In the genomic region with DNA sequence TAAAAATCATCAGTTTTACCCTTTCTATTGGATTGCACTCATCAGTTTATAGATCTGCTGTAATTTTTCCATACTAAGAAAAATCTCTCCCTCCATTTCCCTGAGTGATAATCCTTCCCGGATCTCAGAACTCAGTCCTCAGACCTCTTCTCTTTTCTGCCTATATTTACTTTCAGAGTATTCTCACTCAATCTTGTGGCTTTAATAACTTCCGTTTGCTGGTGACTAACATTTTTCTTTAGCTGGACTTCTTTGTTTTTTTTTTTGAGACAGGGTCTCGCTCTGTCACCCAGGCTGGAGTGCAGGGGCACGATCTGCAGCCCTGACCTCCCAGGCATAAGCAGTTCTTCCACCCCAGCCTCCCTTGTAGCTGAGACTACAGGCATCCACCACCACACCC, we compare ENCODE assay signal across 27 cellular contexts. TPM values are rescaled to one million over a fixed set of nuclear protein-coding genes. Genes with fewer than 3 reads are reported as not detected.
DNase-seq lines count a peak whose midpoint lies in the region; ATAC-seq, FAIRE-seq and TF ChIP-seq lines count a peak whose summit lies in the region.
"Had no signal": no experiment of that assay in that cellular context is flagged by ENCODE, and none has a peak within 500 bp of the region (broad histone marks: within the 10 kb centered on the region; RNA-seq: fewer than 3 reads in every experiment).

No MANE protein-coding gene starts in this region.

- H3K9me3 ChIP-seq in DOHH2 (ENCODE audit: control insufficient read depth, insufficient read depth, low read length): no peaks in the 10 kb centered on the region
- H3K9me3 ChIP-seq in PC-3 (ENCODE audit: low read length): no peaks in the 10 kb centered on the region
- H3K9me3 ChIP-seq: gastrocnemius medialis, pancreas, right atrium auricular region, spleen had no signal

- H3K27ac ChIP-seq in DOHH2 (ENCODE audit: low read depth, low read length) (peak overlapping the region; percentile 92), PC-3 (ENCODE audit: low read length) (peak overlapping the region; percentile 98)
- H3K27ac ChIP-seq: gastrocnemius medialis, hepatocyte, HL-60, pancreas, right atrium auricular region, spleen had no signal

- POLR2A ChIA-PET in PC-3 (lab: Charles Lee; ENCODE audit: unreplicated experiment): interaction anchor here (0.7 kb wide), 1 partner anchor 11 kb away, joined by 7 read pairs; no protein-coding TSS in a partner anchor

- intact Hi-C loops in PC-3 (cut with micrococcal nuclease): loop anchor here (10.0 kb wide), 1 partner anchor 123 kb away; no protein-coding TSS in a partner anchor

- peak overlapping the region; percentile 67 for H3K4me3 ChIP-seq in DOHH2 (ENCODE audit: low read length)
- H3K4me3 ChIP-seq in PC-3 (ENCODE audit: low read length): peak overlapping the region; percentile 42
- H3K4me3 ChIP-seq: gastrocnemius medialis, hepatocyte, pancreas, right atrium auricular region, spleen had no signal

- TF ChIP-seq POLR2A in H54 (IDR thresholded peaks at IDR 0.05; ENCODE audit: low read depth, low read length): no peak

- H3K4me2 ChIP-seq in DOHH2 (ENCODE audit: low read length) (peak overlapping the region; percentile 93), PC-3 (ENCODE audit: low read length) (peak overlapping the region; percentile 76)
- H3K4me2 ChIP-seq: hepatocyte had no signal

- H3K36me3 ChIP-seq in DOHH2 (ENCODE audit: control insufficient read depth, low read length) (peaks cover 24% of the 10 kb centered on the region), PC-3 (ENCODE audit: low read depth, low read length) (no peaks in the 10 kb centered on the region)
- H3K36me3 ChIP-seq: gastrocnemius medialis, pancreas, right atrium auricular region had no signal

- CTCF ChIA-PET in PC-3 (lab: Charles Lee): no interaction called here

- TF ChIP-seq CTCF in DOHH2 (IDR thresholded peaks at IDR 0.05; ENCODE audit: low read depth, low read length, poor library complexity, severe bottlenecking): no peak
- no peak for TF ChIP-seq CTCF in PC-3 (conservative IDR thresholded peaks at IDR 0.05; ENCODE audit: low read depth, low read length)

- H4K20me1 ChIP-seq in DOHH2 (ENCODE audit: control insufficient read depth, insufficient read depth, low read depth, low read length) (peaks cover 17% of the 10 kb centered on the region), PC-3 (ENCODE audit: low read length) (no peaks in the 10 kb centered on the region)

- H3K9me2 ChIP-seq in DOHH2 (replicated peaks; ENCODE audit: control insufficient read depth, low read length): no peaks in the 10 kb centered on the region
- H3K9me2 ChIP-seq in PC-3 (replicated peaks; ENCODE audit: low read length): no peaks in the 10 kb centered on the region

- H3K79me2 ChIP-seq in DOHH2 (ENCODE audit: control insufficient read depth, low read length) (peaks cover 100% of the 10 kb centered on the region), PC-3 (ENCODE audit: low read length) (peaks cover 87% of the 10 kb centered on the region)

- no peaks in the 10 kb centered on the region for H3K27me3 ChIP-seq in DOHH2 (ENCODE audit: control insufficient read depth, low read length)
- no peaks in the 10 kb centered on the region for H3K27me3 ChIP-seq in PC-3 (ENCODE audit: low read length)
- H3K27me3 ChIP-seq: gastrocnemius medialis, hepatocyte, pancreas, right atrium auricular region, spleen had no signal

- no peak for FAIRE-seq in H54 (lab: Jason Lieb, UNC)
- FAIRE-seq: endometrium, pancreas had no signal

- ATAC-seq in PC-3: no peak
- no peak for ATAC-seq in HG02571 (IDR thresholded peaks at IDR 0.05; ENCODE audit: unreplicated experiment)
- ATAC-seq in GM18511 (IDR thresholded peaks at IDR 0.05; ENCODE audit: unreplicated experiment): no peak
- ATAC-seq: activated naive CD8-positive, alpha-beta T cell treated with anti-CD3 and anti-CD28 coated beads, Interleukin-2, amount 50 U/mL, for 24 hours; gastrocnemius medialis; left cardiac atrium; pancreas; T-helper 17 cell had no signal

- peaks cover 94% of the 10 kb centered on the region for H3K4me1 ChIP-seq in DOHH2 (ENCODE audit: control insufficient read depth, low read length)
- H3K4me1 ChIP-seq in PC-3 (ENCODE audit: insufficient read depth, low read length): peaks cover 87% of the 10 kb centered on the region

- H3F3A ChIP-seq in DOHH2 (ENCODE audit: control insufficient read depth, insufficient read depth) (peaks cover 40% of the 10 kb centered on the region), PC-3 (ENCODE audit: low read length, unreplicated experiment) (peaks cover 14% of the 10 kb centered on the region)

- DNase-seq in M059J (ENCODE audit: low read depth) (peak; percentile 62), PC-3 (peak; percentile 49), iris pigment epithelial cell (ENCODE audit: low read depth) (peak; percentile 33), H54 (ENCODE audit: insufficient read length, low spot score) (no peak)
- DNase-seq: activated CD4-positive, alpha-beta T cell treated with anti-CD3 and anti-CD28 coated beads for 48 hours; activated CD8-positive, alpha-beta memory T cell treated with anti-CD3 and anti-CD28 coated beads for 24 hours; activated gamma-delta T cell treated with Interleukin-2 at 50 U/mL for 16 hours; activated naive CD8-positive, alpha-beta T cell treated with anti-CD3 and anti-CD28 coated beads, Interleukin-2, amount 50 U/mL, for 24 hours; activated T-cell treated with anti-CD3 and anti-CD28 coated beads, Interleukin-2, amount 50 U/mL, for 1 hour; DND-41; gastrocnemius medialis; left cardiac atrium; NCI-H1417 treated with DMSO at 0.1 percent for 48 hours; NCI-H82; nephron progenitor cell; pancreas; spleen; stimulated activated CD4-positive, alpha-beta T cell treated with anti-CD3 and anti-CD28 coated beads, Interleukin-2, amount 100 ng/mL, for 48 hours; T-helper 17 cell; trophoblast cell had no signal

- H3K9ac ChIP-seq in PC-3 (ENCODE audit: low read length): peak overlapping the region; percentile 74

- H2AFZ ChIP-seq in PC-3 (ENCODE audit: low read length): no peak overlapping the region
- H2AFZ ChIP-seq: hepatocyte had no signal

- BruUV-seq in PC-3 (replicated peaks; lab: Mats Ljungman, UMichigan): no TSS peak

RNA-seq across cellular contexts. Expression of a gene that starts 10.4 kb away (rescaled TPM):
- total RNA-seq in M059J (2014; rRNA removed; shearing (Covaris generic)): 87.7 and 122 TPM in 2 replicates
- 40.6 and 56.3 TPM in 2 replicates for total RNA-seq in PC-3 (2014; rRNA removed)
